Comparison of ENCODE assay signal across 8 cellular contexts in genomic region chr16:30526823-30527634, GRCh38. TPM values are rescaled to one million over a fixed set of nuclear protein-coding genes. Genes with fewer than 3 reads are reported as not detected.
DNase-seq lines count a peak whose midpoint lies in the region; ATAC-seq and TF ChIP-seq lines count a peak whose summit lies in the region.

No MANE protein-coding gene starts in this region.

- DNase-seq in NCI-H187 (lab: John Stamatoyannopoulos, UW) (peak; percentile 88 to 92), T-helper 2 cell (peak; percentile 72 to 96 (median 85)), anterior cingulate cortex (lab: John Stamatoyannopoulos, UW) (peak; percentile 87 to 99 (median 97)), right cardiac atrium (peak; percentile 99 to 100 (median 100)), pulmonary artery endothelial cell (ENCODE audit: low read depth, low spot score) (peak; percentile 91), uterus (peak; percentile 98 to 99)

- H3K9me3 ChIP-seq in right cardiac atrium (ENCODE audit: control insufficient read depth, low read length) (no peaks in the 10 kb centered on the region), uterus (no peaks in the 10 kb centered on the region)

- H3K4me1 ChIP-seq in right cardiac atrium (ENCODE audit: control insufficient read depth, insufficient read depth, low read length) (peaks cover 2% of the 10 kb centered on the region), uterus (peaks cover 0 to 6% of the 10 kb centered on the region in 2 donors)

- H3K4me3 ChIP-seq in right cardiac atrium (ENCODE audit: low read length), result peak overlapping the region; percentile 87
- H3K4me3 ChIP-seq in uterus, result peak overlapping the region; percentile 91 to 98

- H3K27ac ChIP-seq in right cardiac atrium (ENCODE audit: low read length), result peak overlapping the region; percentile 99
- H3K27ac ChIP-seq in uterus, result peak overlapping the region; percentile 96 to 100

- H3K27me3 ChIP-seq in right cardiac atrium (ENCODE audit: control insufficient read depth, insufficient read depth), result no peaks in the 10 kb centered on the region
- no peaks in the 10 kb centered on the region for H3K27me3 ChIP-seq in uterus

- intact Hi-C loops in right cardiac atrium (cut with DNase I), result loop anchor here in 1 of 4 donors (10.0 kb wide), 1 partner anchor 82 kb away; the partner anchor contains the start of gene SEPHS2
- intact Hi-C loops in uterus (cut with DNase I; ENCODE audit: low total_unique reads), result no loop called here

- TF ChIP-seq POLR2A in uterus (IDR thresholded peaks at IDR 0.05), result peak in 1 of 2 donors; percentile 6

- WGBS in right cardiac atrium, result under 1% methylated on average over 78 of the region's 79 CpGs

- no peaks in the 10 kb centered on the region for H3K36me3 ChIP-seq in uterus

- TF ChIP-seq CTCF in uterus (IDR thresholded peaks at IDR 0.05), result peak in 3 of 4 experiments; percentile 37 to 51 (median 37)

- ATAC-seq in GM18499 (IDR thresholded peaks at IDR 0.05; ENCODE audit: insufficient read depth, unreplicated experiment) (peak; percentile 37), HG02938 (IDR thresholded peaks at IDR 0.05; ENCODE audit: unreplicated experiment) (peak; percentile 73), right cardiac atrium (peak; percentile 95 to 96)

RNA-seq across cellular contexts. Expression of gene ZNF768, which starts 0.7 kb away (rescaled TPM):
- 10 to 100 TPM; 40.9 to 65.6 (median 52.5) TPM for total RNA-seq in right cardiac atrium
- 66.7 TPM for polyA plus RNA-seq in right cardiac atrium
- 21.2 and 21.6 TPM in 2 replicates for total RNA-seq in pulmonary artery endothelial cell
- total RNA-seq in uterus, result 10 to 100 TPM in 3 of 4 donors, 1 to 10 TPM in 1; 8.8 to 41.3 (median 28.5) TPM

RNA-seq across cellular contexts. Expression of gene ZNF747, which starts 7.6 kb away (rescaled TPM):
- total RNA-seq in right cardiac atrium (10 to 100 TPM in 3 of 4 donors, 1 to 10 TPM in 1; 9.1 to 14.6 (median 12.6) TPM), pulmonary artery endothelial cell (5.7 and 7.0 TPM in 2 replicates), uterus (10 to 100 TPM in 2 of 4 donors, 1 to 10 TPM in 2; 3.8 to 16.1 (median 10.2) TPM)
- polyA plus RNA-seq in right cardiac atrium, result 10.3 TPM

RNA-seq across cellular contexts. Expression of gene ZNF764, which starts 31.1 kb away (rescaled TPM):
- total RNA-seq in right cardiac atrium, result 10 to 100 TPM in 3 of 4 donors, 1 to 10 TPM in 1; 9.6 to 12.5 (median 12.3) TPM
- 7.0 TPM for polyA plus RNA-seq in right cardiac atrium
- total RNA-seq in pulmonary artery endothelial cell, result 4.3 and 4.5 TPM in 2 replicates
- 10 to 100 TPM in 2 of 4 donors, 1 to 10 TPM in 2; 1.5 to 11.3 (median 7.3) TPM for total RNA-seq in uterus

RNA-seq across cellular contexts. Expression of gene ZNF688, which starts 44.5 kb away (rescaled TPM):
- 10 to 100 TPM; 10.8 to 16.1 (median 13.9) TPM for total RNA-seq in right cardiac atrium
- polyA plus RNA-seq in right cardiac atrium, result 12.9 TPM
- total RNA-seq in pulmonary artery endothelial cell, result 6.7 and 7.4 TPM in 2 replicates
- total RNA-seq in uterus, result 10 to 100 TPM in 3 of 4 donors, 1 to 10 TPM in 1; 9.6 to 27.1 (median 12.5) TPM

RNA-seq across cellular contexts. Expression of gene ITGAL, which starts 54.5 kb away (rescaled TPM):
- total RNA-seq in right cardiac atrium (1 to 10 TPM in 3 of 4 donors, under 1 TPM in 1; 0.82 to 4.8 (median 1.9) TPM), pulmonary artery endothelial cell (under 0.01 TPM in 1 of 2 replicates, not detected in the other), uterus (1 to 10 TPM in 3 of 4 donors, not detected in 1; 3.6 to 5.6 (median 4.7) TPM)
- polyA plus RNA-seq in right cardiac atrium, result 0.61 TPM

Comparison
In these comparisons a context has a peak if more than half of its experiments do, and no peak if none do; other contexts are left out.
1. Peak in every context shown above with its lines: DNase-seq, ATAC-seq, H3K4me3 ChIP-seq and H3K27ac ChIP-seq.
2. ATAC-seq: peak in every context shown above with its lines; median percentile 96 in right cardiac atrium; 73 in HG02938; 37 in GM18499.